In genomic region chr2:96594701-96595152, GRCh38 we compare ENCODE assay signal across 19 cellular contexts. TPM values are rescaled to one million over a fixed set of nuclear protein-coding genes. Genes with fewer than 3 reads are reported as not detected.
A peak's percentile ranks its signal among the peaks of the same experiment; 100 is the strongest.
DNase-seq lines count a peak whose midpoint lies in the region; ATAC-seq lines count a peak whose summit lies in the region.
"Had no signal": no experiment of that assay in that cellular context is flagged by ENCODE, and none has a peak within 500 bp of the region (broad histone marks: within the 10 kb centered on the region; RNA-seq: fewer than 3 reads in every experiment).

No MANE protein-coding gene starts in this region.

- H3K4me3 Mint-ChIP-seq in CD4-positive, CD25-positive, alpha-beta regulatory T cell, result peak overlapping the region; percentile 38 to 74 (median 56)
- H3K4me3 Mint-ChIP-seq in CD8-positive, alpha-beta memory T cell, result peak overlapping the region in 6 of 7 donors; percentile 46 to 68 (median 62)
- peak overlapping the region; percentile 26 for H3K4me3 Mint-ChIP-seq in activated CD4-positive, alpha-beta memory T cell treated with anti-CD3 and anti-CD28 coated beads, Interleukin-2, amount 10 ng/mL, durations not matched to agents 7 days and 5 days
- peak overlapping the region; percentile 66 to 72 for H3K4me3 Mint-ChIP-seq in effector memory CD8-positive, alpha-beta T cell
- H3K4me3 Mint-ChIP-seq: nephron had no signal

- H3K27me3 ChIP-seq in CD4-positive, CD25-positive, alpha-beta regulatory T cell (ENCODE audit: control insufficient read depth, insufficient read depth, low read length), result no peaks in the 10 kb centered on the region
- H3K27me3 ChIP-seq in CD8-positive, alpha-beta memory T cell (ENCODE audit: insufficient read depth, low read length, poor library complexity, severe bottlenecking), result no peaks in the 10 kb centered on the region
- H3K27me3 ChIP-seq: upper lobe of left lung had no signal

- peak; percentile 90 for ATAC-seq in CD4-positive, CD25-positive, alpha-beta regulatory T cell (ENCODE audit: low read depth in 2 of 2)
- peak; percentile 94 for ATAC-seq in effector memory CD8-positive, alpha-beta T cell (replicated peaks)
- ATAC-seq in GM19395 (IDR thresholded peaks at IDR 0.05; ENCODE audit: unreplicated experiment), result no peak
- ATAC-seq in HG02798 (IDR thresholded peaks at IDR 0.05; ENCODE audit: poor library complexity, unreplicated experiment), result no peak

- H3K9me3 ChIP-seq in CD4-positive, CD25-positive, alpha-beta regulatory T cell (ENCODE audit: control insufficient read depth in 2 of 2, low read length in 2 of 2), result no peaks in the 10 kb centered on the region
- no peaks in the 10 kb centered on the region for H3K9me3 ChIP-seq in CD8-positive, alpha-beta memory T cell (ENCODE audit: low read length)
- H3K9me3 ChIP-seq: upper lobe of left lung had no signal

- peak in 2 of 3 donors; percentile 36 to 78 for DNase-seq in CD4-positive, CD25-positive, alpha-beta regulatory T cell
- DNase-seq in CD8-positive, alpha-beta memory T cell, result peak in 2 of 5 donors; percentile 31 to 37
- peak; percentile 51 for DNase-seq in activated CD4-positive, alpha-beta memory T cell treated with anti-CD3 and anti-CD28 coated beads, Interleukin-2, amount 10 ng/mL, durations not matched to agents 7 days and 5 days
- DNase-seq in effector memory CD8-positive, alpha-beta T cell, result peak; percentile 6 to 32 (median 21)
- DNase-seq in caudate nucleus (lab: John Stamatoyannopoulos, UW) (no peak), COLO829 (ENCODE audit: low spot score) (no peak)
- DNase-seq: COR-L47, erythroblast, foreskin melanocyte, kidney, NCI-H524 treated with DMSO at 0.1 percent for 48 hours, posterior cingulate gyrus, upper lobe of left lung had no signal

- peaks cover 37% of the 10 kb centered on the region for H3K36me3 ChIP-seq in CD4-positive, CD25-positive, alpha-beta regulatory T cell (ENCODE audit: control insufficient read depth, insufficient read depth, low read length)
- peaks cover 15% of the 10 kb centered on the region for H3K36me3 ChIP-seq in CD8-positive, alpha-beta memory T cell (ENCODE audit: insufficient read depth, low read length)

- peaks cover 43% of the 10 kb centered on the region for H3K36me3 Mint-ChIP-seq in CD4-positive, CD25-positive, alpha-beta regulatory T cell
- peaks cover 11 to 78% (median 20%) of the 10 kb centered on the region in 3 donors for H3K36me3 Mint-ChIP-seq in CD8-positive, alpha-beta memory T cell
- peaks cover 81% of the 10 kb centered on the region for H3K36me3 Mint-ChIP-seq in activated CD4-positive, alpha-beta memory T cell treated with anti-CD3 and anti-CD28 coated beads, Interleukin-2, amount 10 ng/mL, durations not matched to agents 7 days and 5 days (ENCODE audit: low read depth)
- H3K36me3 Mint-ChIP-seq in effector memory CD8-positive, alpha-beta T cell (ENCODE audit: insufficient read depth), result peaks cover 36% of the 10 kb centered on the region

- H3K27ac ChIP-seq in CD4-positive, CD25-positive, alpha-beta regulatory T cell (ENCODE audit: insufficient read depth, low read length, poor library complexity, severe bottlenecking), result peak overlapping the region; percentile 73
- no peak overlapping the region for H3K27ac ChIP-seq in CD8-positive, alpha-beta memory T cell (ENCODE audit: low read depth, low read length)
- H3K27ac ChIP-seq in caudate nucleus (ENCODE audit: low read depth, low read length), result no peak overlapping the region

- H3K4me3 ChIP-seq in CD4-positive, CD25-positive, alpha-beta regulatory T cell (ENCODE audit: low read depth, low read length), result peak overlapping the region; percentile 60
- peak overlapping the region; percentile 15 for H3K4me3 ChIP-seq in CD8-positive, alpha-beta memory T cell (ENCODE audit: low read length)
- H3K4me3 ChIP-seq: lung, upper lobe of left lung had no signal

- H3K27me3 Mint-ChIP-seq in CD4-positive, CD25-positive, alpha-beta regulatory T cell, result no peaks in the 10 kb centered on the region
- H3K27me3 Mint-ChIP-seq in CD8-positive, alpha-beta memory T cell, result no peaks in the 10 kb centered on the region
- H3K27me3 Mint-ChIP-seq in activated CD4-positive, alpha-beta memory T cell treated with anti-CD3 and anti-CD28 coated beads, Interleukin-2, amount 10 ng/mL, durations not matched to agents 7 days and 5 days, result no peaks in the 10 kb centered on the region
- H3K27me3 Mint-ChIP-seq in effector memory CD8-positive, alpha-beta T cell, result no peaks in the 10 kb centered on the region

- H3K4me1 ChIP-seq in CD4-positive, CD25-positive, alpha-beta regulatory T cell (ENCODE audit: control insufficient read depth, insufficient read depth, low read length, poor library complexity, severe bottlenecking), result peaks cover 25% of the 10 kb centered on the region
- H3K4me1 ChIP-seq in CD8-positive, alpha-beta memory T cell (ENCODE audit: insufficient read depth, low read length), result peaks cover 27% of the 10 kb centered on the region
- H3K4me1 ChIP-seq: upper lobe of left lung had no signal

- POLR2A ChIA-PET in CD8-positive, alpha-beta memory T cell (lab: Charles Lee), result interaction anchor here (0.7 to 1.2 kb wide), 3 partner anchors 43 to 448 kb away, joined by 3 to 9 read pairs (median 3); no protein-coding TSS in a partner anchor
- POLR2A ChIA-PET in activated CD4-positive, alpha-beta memory T cell treated with anti-CD3 and anti-CD28 coated beads, Interleukin-2, amount 10 ng/mL, durations not matched to agents 7 days and 5 days (lab: Charles Lee), result interaction anchor here (0.6 to 3.9 kb wide), 14 partner anchors 10 to 290 kb away, joined by 3 to 32 read pairs (median 8); partner anchors contain the start of genes ARID5A, CNNM3, KANSL3 and NCAPH

- H3K9me3 Mint-ChIP-seq in CD4-positive, CD25-positive, alpha-beta regulatory T cell, result no peaks in the 10 kb centered on the region
- H3K9me3 Mint-ChIP-seq in CD8-positive, alpha-beta memory T cell, result no peaks in the 10 kb centered on the region
- H3K9me3 Mint-ChIP-seq in activated CD4-positive, alpha-beta memory T cell treated with anti-CD3 and anti-CD28 coated beads, Interleukin-2, amount 10 ng/mL, durations not matched to agents 7 days and 5 days, result no peaks in the 10 kb centered on the region
- H3K9me3 Mint-ChIP-seq in effector memory CD8-positive, alpha-beta T cell, result no peaks in the 10 kb centered on the region
- H3K9me3 Mint-ChIP-seq: nephron had no signal

- H3K27ac Mint-ChIP-seq in CD4-positive, CD25-positive, alpha-beta regulatory T cell, result peak overlapping the region; percentile 89 to 94 (median 93)
- peak overlapping the region; percentile 78 to 96 (median 86) for H3K27ac Mint-ChIP-seq in CD8-positive, alpha-beta memory T cell
- H3K27ac Mint-ChIP-seq in activated CD4-positive, alpha-beta memory T cell treated with anti-CD3 and anti-CD28 coated beads, Interleukin-2, amount 10 ng/mL, durations not matched to agents 7 days and 5 days, result peak overlapping the region; percentile 92
- peak overlapping the region; percentile 93 to 94 for H3K27ac Mint-ChIP-seq in effector memory CD8-positive, alpha-beta T cell
- H3K27ac Mint-ChIP-seq: nephron had no signal

- peaks cover 23 to 46% (median 37%) of the 10 kb centered on the region in 4 donors for H3K4me1 Mint-ChIP-seq in CD4-positive, CD25-positive, alpha-beta regulatory T cell
- H3K4me1 Mint-ChIP-seq in CD8-positive, alpha-beta memory T cell, result peaks cover 37 to 53% (median 51%) of the 10 kb centered on the region in 3 donors
- peaks cover 65% of the 10 kb centered on the region for H3K4me1 Mint-ChIP-seq in activated CD4-positive, alpha-beta memory T cell treated with anti-CD3 and anti-CD28 coated beads, Interleukin-2, amount 10 ng/mL, durations not matched to agents 7 days and 5 days
- H3K4me1 Mint-ChIP-seq in effector memory CD8-positive, alpha-beta T cell (ENCODE audit: low read depth in 2 of 2), result peaks cover 28 to 48% of the 10 kb centered on the region in 2 donors
- H3K4me1 Mint-ChIP-seq: nephron had no signal

- CTCF ChIA-PET in CD8-positive, alpha-beta memory T cell (lab: Charles Lee), result interaction anchor here (1.1 to 3.5 kb wide), 4 partner anchors 41 to 206 kb away, joined by 3 to 10 read pairs (median 4); no protein-coding TSS in a partner anchor
- CTCF ChIA-PET in activated CD4-positive, alpha-beta memory T cell treated with anti-CD3 and anti-CD28 coated beads, Interleukin-2, amount 10 ng/mL, durations not matched to agents 7 days and 5 days (lab: Charles Lee), result interaction anchor here (0.6 to 2.2 kb wide), 12 partner anchors 9 to 572 kb away, joined by 3 to 7 read pairs (median 4); partner anchors contain the start of genes ANKRD39 and KANSL3

RNA-seq across cellular contexts. Expression of gene KANSL3, which starts 43.4 kb away (rescaled TPM):
- 55.6 TPM for total RNA-seq in CD4-positive, CD25-positive, alpha-beta regulatory T cell
- polyA plus RNA-seq in CD4-positive, CD25-positive, alpha-beta regulatory T cell, result 10 to 100 TPM; 11.2 to 17.9 (median 13.6) TPM
- 10 to 100 TPM; 42.2 to 46.6 TPM for total RNA-seq in CD8-positive, alpha-beta memory T cell
- polyA plus RNA-seq in CD8-positive, alpha-beta memory T cell, result 18.3 TPM
- 10 to 100 TPM; 58.2 to 60.9 TPM for total RNA-seq in activated CD4-positive, alpha-beta memory T cell treated with anti-CD3 and anti-CD28 coated beads, Interleukin-2, amount 10 ng/mL, durations not matched to agents 7 days and 5 days

RNA-seq across cellular contexts. Expression of gene FER1L5, which starts 47.8 kb away (rescaled TPM):
- total RNA-seq in CD4-positive, CD25-positive, alpha-beta regulatory T cell, result not detected
- polyA plus RNA-seq in CD4-positive, CD25-positive, alpha-beta regulatory T cell, result under 1 TPM in 2 of 4 donors, not detected in 2; 0.03 TPM
- not detected for total RNA-seq in CD8-positive, alpha-beta memory T cell
- polyA plus RNA-seq in CD8-positive, alpha-beta memory T cell, result not detected
- not detected for total RNA-seq in activated CD4-positive, alpha-beta memory T cell treated with anti-CD3 and anti-CD28 coated beads, Interleukin-2, amount 10 ng/mL, durations not matched to agents 7 days and 5 days
- total RNA-seq: dermis microvascular lymphatic vessel endothelial cell, LHCN-M2 had no signal

RNA-seq across cellular contexts. Expression of gene ARID5A, which starts 58.2 kb away (rescaled TPM):
- 180 TPM for total RNA-seq in CD4-positive, CD25-positive, alpha-beta regulatory T cell
- polyA plus RNA-seq in CD4-positive, CD25-positive, alpha-beta regulatory T cell, result 10 to 100 TPM; 63.5 to 85.6 (median 73.6) TPM
- 100 to 1,000 TPM; 146 to 147 TPM for total RNA-seq in CD8-positive, alpha-beta memory T cell
- polyA plus RNA-seq in CD8-positive, alpha-beta memory T cell, result 84.0 TPM
- 10 to 100 TPM; 80.0 to 86.8 TPM for total RNA-seq in activated CD4-positive, alpha-beta memory T cell treated with anti-CD3 and anti-CD28 coated beads, Interleukin-2, amount 10 ng/mL, durations not matched to agents 7 days and 5 days

Comparison
In these comparisons a context has a peak if more than half of its experiments do, and no peak if none do; other contexts are left out.
1. ATAC-seq: peak in CD4-positive, CD25-positive, alpha-beta regulatory T cell (2 of 2) and effector memory CD8-positive, alpha-beta T cell (single experiment); none in GM19395 (single experiment) and HG02798 (single experiment).
2. DNase-seq: peak in CD4-positive, CD25-positive, alpha-beta regulatory T cell (2 of 3), activated CD4-positive, alpha-beta memory T cell treated with anti-CD3 and anti-CD28 coated beads, Interleukin-2, amount 10 ng/mL, durations not matched to agents 7 days and 5 days (single experiment) and effector memory CD8-positive, alpha-beta T cell (3 of 3); none in caudate nucleus (0 of 61) and COLO829 (single experiment).
3. Peak in every context shown above with its lines, with median percentiles within 50 percentile points of each other: H3K27ac Mint-ChIP-seq and H3K4me3 Mint-ChIP-seq.